Comparison of ENCODE assay signal across 23 cellular contexts in the genomic region with DNA sequence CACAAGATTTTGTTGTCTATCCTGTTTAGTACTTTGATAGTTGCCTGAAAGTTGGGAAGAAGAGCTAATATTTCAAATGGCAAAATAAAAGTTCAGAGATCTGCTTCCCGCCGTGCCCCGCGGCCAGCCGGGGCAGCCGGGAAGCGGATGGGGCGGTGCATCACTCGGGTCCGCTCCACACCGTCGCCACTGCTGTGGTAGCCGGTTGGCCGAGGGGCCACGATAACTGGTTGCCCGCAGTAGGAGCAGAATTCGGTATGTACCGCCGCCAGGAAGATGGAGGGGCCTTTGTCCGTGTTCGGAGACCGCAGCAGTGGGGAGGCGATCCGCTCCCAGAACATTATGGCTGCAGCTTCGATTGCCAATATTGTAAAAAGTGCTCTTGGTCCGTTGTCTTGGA.
"Had no signal": no experiment of that assay in that cellular context is flagged by ENCODE, and none has a peak within 500 bp of the region (broad histone marks: within the 10 kb centered on the region; RNA-seq: fewer than 3 reads in every experiment).

No MANE protein-coding gene starts in this region.

- H3K36me3 ChIP-seq: esophagus muscularis mucosa, gastroesophageal sphincter, heart left ventricle, left ventricle myocardium inferior had no signal

- ATAC-seq: foreskin keratinocyte, gastroesophageal sphincter, heart left ventricle, left colon, left lobe of liver had no signal

- H3K9me3 ChIP-seq: esophagus muscularis mucosa, gastroesophageal sphincter, heart left ventricle, left ventricle myocardium inferior had no signal

- H3K27me3 ChIP-seq: dorsolateral prefrontal cortex, esophagus muscularis mucosa, foreskin keratinocyte, gastroesophageal sphincter, heart left ventricle, hepatocyte had no signal

- H3K36me3 Mint-ChIP-seq: immature natural killer cell, memory B cell had no signal

- H3K4me3 Mint-ChIP-seq: immature natural killer cell, memory B cell had no signal

- H3K4me1 Mint-ChIP-seq: immature natural killer cell, memory B cell had no signal

- H3K27ac ChIP-seq: coronary artery, dorsolateral prefrontal cortex, esophagus muscularis mucosa, foreskin keratinocyte, gastroesophageal sphincter, heart left ventricle, hepatocyte, left ventricle myocardium inferior had no signal

- H3K27me3 Mint-ChIP-seq: memory B cell had no signal

- H3K4me1 ChIP-seq: foreskin keratinocyte, gastroesophageal sphincter had no signal

- H3K27ac Mint-ChIP-seq: immature natural killer cell, memory B cell had no signal

- DNase-seq: dermis blood vessel endothelial cell; dorsolateral prefrontal cortex; effector CD4-positive, alpha-beta T cell; effector memory CD4-positive, alpha-beta T cell; foreskin keratinocyte; heart left ventricle; hypothalamus; immature natural killer cell; islet precursor cell; kidney; kidney glomerular epithelial cell; left colon; left ventricle myocardium inferior; mammary epithelial cell; mesendoderm; midbrain had no signal

- H3K4me3 ChIP-seq: coronary artery, dorsolateral prefrontal cortex, esophagus muscularis mucosa, gastroesophageal sphincter, heart left ventricle, hepatocyte, left ventricle myocardium inferior, lung had no signal
